ENCODE assay signal across 8 cellular contexts in genomic region chr9:121288874-121289553, GRCh38. TPM values are rescaled to one million over a fixed set of nuclear protein-coding genes. Genes with fewer than 3 reads are reported as not detected.
A peak's percentile ranks its signal among the peaks of the same experiment; 100 is the strongest.
DNase-seq lines count a peak whose midpoint lies in the region; ATAC-seq and TF ChIP-seq lines count a peak whose summit lies in the region.

No MANE protein-coding gene starts in this region.

- H3K36me3 ChIP-seq in RWPE2 (ENCODE audit: low read depth), result peaks cover 4% of the 10 kb centered on the region; the same call in 1 of the 2 replicates

- H3K9me3 Mint-ChIP-seq in osteocyte (ENCODE audit: unreplicated experiment), result no peaks in the 10 kb centered on the region
- no peaks in the 10 kb centered on the region for H3K9me3 Mint-ChIP-seq in activated naive CD4-positive, alpha-beta T cell treated with anti-CD3 and anti-CD28 coated beads, Interleukin-2, amount 50 U/mL, for 72 hours

- peaks cover 56% of the 10 kb centered on the region for H3K4me1 Mint-ChIP-seq in osteocyte (ENCODE audit: unreplicated experiment)

- TF ChIP-seq CTCF in RWPE2 (IDR thresholded peaks at IDR 0.05; ENCODE audit: poor library complexity, severe bottlenecking), result no peak
- TF ChIP-seq CTCF in osteocyte (IDR thresholded peaks at IDR 0.05), result no peak

- DNase-seq in COLO829 (ENCODE audit: low spot score) (peak; percentile 94), RWPE2 (ENCODE audit: low spot score) (no peak), globus pallidus (ENCODE audit: low spot score) (peak; percentile 92), osteocyte (ENCODE audit: extremely low spot score, unreplicated experiment) (no peak), AML-193 (lab: John Stamatoyannopoulos, UW) (no peak)
- DNase-seq in activated naive CD4-positive, alpha-beta T cell treated with anti-CD3 and anti-CD28 coated beads, Interleukin-2, amount 50 U/mL, for 72 hours (ENCODE audit: low spot score in 2 of 2), result no peak

- H3K4me3 Mint-ChIP-seq in osteocyte (ENCODE audit: unreplicated experiment), result peak overlapping the region; percentile 31

- H3K27me3 ChIP-seq in RWPE2 (ENCODE audit: insufficient read depth, poor library complexity, severe bottlenecking), result no peaks in the 10 kb centered on the region

- no peaks in the 10 kb centered on the region for H3K9me3 ChIP-seq in RWPE2 (ENCODE audit: severe bottlenecking)

- ATAC-seq in RWPE2 (ENCODE audit: low read depth), result peak; percentile 28; the same call in 2 of the 3 replicates
- ATAC-seq in GM21423 (IDR thresholded peaks at IDR 0.05; ENCODE audit: unreplicated experiment), result no peak
- no peak for ATAC-seq in HG03571 (IDR thresholded peaks at IDR 0.05; ENCODE audit: unreplicated experiment)
- ATAC-seq in activated naive CD4-positive, alpha-beta T cell treated with anti-CD3 and anti-CD28 coated beads, Interleukin-2, amount 50 U/mL, for 72 hours, result no peak

- H3K4me3 ChIP-seq in RWPE2 (ENCODE audit: severe bottlenecking), result no peak overlapping the region

- no peaks in the 10 kb centered on the region for H3K27me3 Mint-ChIP-seq in osteocyte (ENCODE audit: unreplicated experiment)

- peaks cover 11% of the 10 kb centered on the region for H3K36me3 Mint-ChIP-seq in osteocyte (ENCODE audit: unreplicated experiment)
- H3K36me3 Mint-ChIP-seq in activated naive CD4-positive, alpha-beta T cell treated with anti-CD3 and anti-CD28 coated beads, Interleukin-2, amount 50 U/mL, for 72 hours, result no peaks in the 10 kb centered on the region

- H3K4me1 ChIP-seq in RWPE2 (ENCODE audit: insufficient read depth, poor library complexity, severe bottlenecking), result peaks cover 42% of the 10 kb centered on the region

- H3K27ac Mint-ChIP-seq in osteocyte (ENCODE audit: unreplicated experiment), result peak overlapping the region; percentile 99
- no peak overlapping the region for H3K27ac Mint-ChIP-seq in activated naive CD4-positive, alpha-beta T cell treated with anti-CD3 and anti-CD28 coated beads, Interleukin-2, amount 50 U/mL, for 72 hours

- peak overlapping the region; percentile 93 for H3K27ac ChIP-seq in RWPE2 (ENCODE audit: poor library complexity, severe bottlenecking)

RNA-seq across cellular contexts. Expression of gene GSN, which starts 21.1 kb away (rescaled TPM):
- 235 and 249 TPM in 2 replicates for total RNA-seq in osteocyte
- 1 to 10 TPM; 3.5 to 5.8 TPM for total RNA-seq in activated naive CD4-positive, alpha-beta T cell treated with anti-CD3 and anti-CD28 coated beads, Interleukin-2, amount 50 U/mL, for 72 hours

Comparison
In these comparisons a context has a peak if more than half of its experiments do, and no peak if none do; other contexts are left out.
1. DNase-seq: peak in COLO829 (single experiment) and globus pallidus (single experiment); none in RWPE2 (single experiment), osteocyte (single experiment), AML-193 (0 of 2) and activated naive CD4-positive, alpha-beta T cell treated with anti-CD3 and anti-CD28 coated beads, Interleukin-2, amount 50 U/mL, for 72 hours (0 of 2).
2. RNA of gene GSN, which starts 21.1 kb away (total RNA-seq): 235 to 249 TPM in osteocyte; 3.5 to 5.8 TPM in activated naive CD4-positive, alpha-beta T cell treated with anti-CD3 and anti-CD28 coated beads, Interleukin-2, amount 50 U/mL, for 72 hours; every median in the first group is over 10 times any median in the second.